In the genomic region with DNA sequence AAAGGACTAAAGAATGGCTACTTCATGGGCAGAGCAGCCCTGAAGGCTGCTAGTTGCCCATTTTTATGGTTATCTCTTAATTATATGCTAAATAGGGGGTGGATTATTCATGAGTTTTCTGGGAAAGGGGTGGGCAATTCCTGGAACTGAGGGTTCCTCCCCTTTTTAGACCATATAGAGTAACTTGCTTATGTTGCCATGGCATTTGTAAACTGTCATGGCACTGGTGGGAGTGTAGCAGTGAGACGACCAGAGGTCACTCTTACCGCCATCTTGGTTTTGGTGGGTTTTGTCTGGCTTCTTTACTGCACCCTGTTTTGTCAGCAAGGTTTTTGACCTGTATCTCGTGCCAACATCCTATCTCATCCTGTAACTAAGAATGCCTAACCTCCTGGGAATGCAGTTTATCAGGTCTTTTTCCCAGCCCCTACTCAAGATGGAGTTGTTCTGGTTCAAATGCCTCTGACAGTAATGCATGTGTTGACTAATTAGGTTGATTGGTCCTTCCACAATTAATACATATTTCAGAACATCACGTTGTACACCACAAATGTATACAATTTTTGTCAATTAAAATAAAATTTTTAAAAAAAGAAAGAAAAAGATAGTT, we compare ENCODE assay signal across 26 cellular contexts.
"Had no signal": no experiment of that assay in that cellular context is flagged by ENCODE, and none has a peak within 500 bp of the region (broad histone marks: within the 10 kb centered on the region; RNA-seq: fewer than 3 reads in every experiment).

No MANE protein-coding gene starts in this region.

- H3K9me3 Mint-ChIP-seq: activated CD4-positive, alpha-beta T cell treated with anti-CD3 and anti-CD28 coated beads, Interleukin-2, amount 10 ng/mL, durations not matched to agents 7 days and 5 days; activated naive CD4-positive, alpha-beta T cell treated with anti-CD3 and anti-CD28 coated beads, Interleukin-2, amount 50 U/mL, for 24 hours; activated T-cell treated with anti-CD3 and anti-CD28 coated beads, Interleukin-2, amount 50 U/mL, for 24 hours had no signal

- H3K36me3 ChIP-seq: ascending aorta, SJSA1 had no signal

- H3K27ac Mint-ChIP-seq: activated CD4-positive, alpha-beta T cell treated with anti-CD3 and anti-CD28 coated beads for 36 hours; activated CD4-positive, alpha-beta T cell treated with anti-CD3 and anti-CD28 coated beads, Interleukin-2, amount 10 ng/mL, durations not matched to agents 7 days and 5 days; activated CD8-positive, alpha-beta T cell treated with anti-CD3 and anti-CD28 coated beads, Interleukin-2, amount 10 ng/mL, durations not matched to agents 7 days and 5 days; activated naive CD4-positive, alpha-beta T cell treated with anti-CD3 and anti-CD28 coated beads, Interleukin-2, amount 50 U/mL, for 24 hours; activated naive CD8-positive, alpha-beta T cell treated with anti-CD3 and anti-CD28 coated beads, Interleukin-2, amount 10 ng/mL, durations not matched to agents 7 days and 5 days; activated T-cell treated with anti-CD3 and anti-CD28 coated beads, Interleukin-2, amount 50 U/mL, for 24 hours; activated T-helper 2 cell treated with anti-CD3 and anti-CD28 coated beads, Interferon-gamma antibody, Interleukin-2, Interleukin-4, amounts not matched to agents 10 μg/mL and 5 μg/mL and 100 μg/mL, durations not matched to agents 14 hours and 24 hours and 36 hours had no signal

- ATAC-seq: activated CD4-positive, alpha-beta T cell treated with anti-CD3 and anti-CD28 coated beads for 36 hours; activated CD8-positive, alpha-beta T cell treated with anti-CD3 and anti-CD28 coated beads, Interleukin-2, amount 10 ng/mL, durations not matched to agents 7 days and 5 days; Panc1; SK-N-SH treated with all-trans-retinoic acid at 6 μM for 48 hours had no signal

- H3K4me3 Mint-ChIP-seq: activated CD4-positive, alpha-beta T cell treated with anti-CD3 and anti-CD28 coated beads for 36 hours; activated CD4-positive, alpha-beta T cell treated with anti-CD3 and anti-CD28 coated beads, Interleukin-2, amount 10 ng/mL, durations not matched to agents 7 days and 5 days; activated CD8-positive, alpha-beta T cell treated with anti-CD3 and anti-CD28 coated beads, Interleukin-2, amount 10 ng/mL, durations not matched to agents 7 days and 5 days; activated naive CD4-positive, alpha-beta T cell treated with anti-CD3 and anti-CD28 coated beads, Interleukin-2, amount 50 U/mL, for 24 hours; activated naive CD8-positive, alpha-beta T cell treated with anti-CD3 and anti-CD28 coated beads, Interleukin-2, amount 10 ng/mL, durations not matched to agents 7 days and 5 days; activated T-cell treated with anti-CD3 and anti-CD28 coated beads, Interleukin-2, amount 50 U/mL, for 24 hours had no signal

- H3K27me3 ChIP-seq: ascending aorta, SJSA1 had no signal

- H3K27me3 Mint-ChIP-seq: activated CD4-positive, alpha-beta T cell treated with anti-CD3 and anti-CD28 coated beads, Interleukin-2, amount 10 ng/mL, durations not matched to agents 7 days and 5 days; activated naive CD4-positive, alpha-beta T cell treated with anti-CD3 and anti-CD28 coated beads, Interleukin-2, amount 50 U/mL, for 24 hours; activated naive CD8-positive, alpha-beta T cell treated with anti-CD3 and anti-CD28 coated beads, Interleukin-2, amount 10 ng/mL, durations not matched to agents 7 days and 5 days; activated T-cell treated with anti-CD3 and anti-CD28 coated beads, Interleukin-2, amount 50 U/mL, for 24 hours had no signal

- DNase-seq: activated CD4-positive, alpha-beta T cell treated with anti-CD3 and anti-CD28 coated beads for 36 hours; activated CD4-positive, alpha-beta T cell treated with anti-CD3 and anti-CD28 coated beads, Interleukin-2, amount 10 ng/mL, durations not matched to agents 7 days and 5 days; activated CD4-positive, alpha-beta T cell treated with anti-CD3 and anti-CD28 coated beads, Interleukin-2, amount 50 U/mL, for 48 hours; activated CD8-positive, alpha-beta T cell treated with anti-CD3 and anti-CD28 coated beads, Interleukin-2, amount 10 ng/mL, durations not matched to agents 7 days and 5 days; activated gamma-delta T cell; activated naive CD4-positive, alpha-beta T cell treated with Interleukin-2 at 50 U/mL for 16 hours; activated naive CD8-positive, alpha-beta T cell treated with anti-CD3 and anti-CD28 coated beads, Interleukin-2, amount 10 ng/mL, durations not matched to agents 7 days and 5 days; activated T-cell treated with anti-CD3 and anti-CD28 coated beads, Interleukin-2, amount 50 U/mL, for 24 hours; amygdala; NCI-H1105; NCI-H1417 treated with DMSO at 0.1 percent for 48 hours; NCI-H187 treated with DMSO at 0.1 percent for 48 hours; NCI-H2081; NCI-H2171 treated with DMSO at 0.1 percent for 48 hours; NCI-H2227 treated with DMSO at 0.1 percent for 48 hours; NCI-H446 treated with DMSO at 0.1 percent for 48 hours; NCI-H524; NCI-H69; NCI-H82; SHP77 had no signal

- H3K4me3 ChIP-seq: ascending aorta, SJSA1 had no signal

- H3K9me3 ChIP-seq: ascending aorta, SJSA1 had no signal

- H3K36me3 Mint-ChIP-seq: activated naive CD4-positive, alpha-beta T cell treated with anti-CD3 and anti-CD28 coated beads, Interleukin-2, amount 50 U/mL, for 24 hours; activated naive CD8-positive, alpha-beta T cell treated with anti-CD3 and anti-CD28 coated beads, Interleukin-2, amount 10 ng/mL, durations not matched to agents 7 days and 5 days had no signal

- H3K27ac ChIP-seq: ascending aorta, SJSA1 had no signal

- H3K4me1 ChIP-seq: ascending aorta had no signal

- H3K4me1 Mint-ChIP-seq: activated CD4-positive, alpha-beta T cell treated with anti-CD3 and anti-CD28 coated beads, Interleukin-2, amount 10 ng/mL, durations not matched to agents 7 days and 5 days; activated naive CD4-positive, alpha-beta T cell treated with anti-CD3 and anti-CD28 coated beads, Interleukin-2, amount 50 U/mL, for 24 hours; activated naive CD8-positive, alpha-beta T cell treated with anti-CD3 and anti-CD28 coated beads, Interleukin-2, amount 10 ng/mL, durations not matched to agents 7 days and 5 days had no signal
